Comparison of ENCODE assay signal across 8 cellular contexts in genomic region chr1:218165687-218166088, GRCh38.
DNase-seq lines count a peak whose midpoint lies in the region; ATAC-seq and TF ChIP-seq lines count a peak whose summit lies in the region.

No MANE protein-coding gene starts in this region.

- DNase-seq in CD4-positive, alpha-beta memory T cell, result no peak
- DNase-seq in MG63 (no peak), coronary artery (ENCODE audit: low spot score) (no peak), SKM-1 (lab: John Stamatoyannopoulos, UW; ENCODE audit: unreplicated experiment) (no peak)

- H3K4me1 ChIP-seq in CD4-positive, alpha-beta memory T cell (ENCODE audit: insufficient read depth, low read length), result peaks cover 20% of the 10 kb centered on the region

- H3K4me3 Mint-ChIP-seq in CD4-positive, alpha-beta memory T cell, result peak overlapping the region; percentile 57 to 82 (median 76)

- H2AFZ ChIP-seq in neural cell (ENCODE audit: low read depth, low read length), result no peak overlapping the region

- peak overlapping the region; percentile 37 for H3K9ac ChIP-seq in neural cell (ENCODE audit: low read length)

- no peak overlapping the region for H3K27ac ChIP-seq in CD4-positive, alpha-beta memory T cell (ENCODE audit: low read depth, low read length)
- H3K27ac ChIP-seq in coronary artery (no peak overlapping the region), neural cell (ENCODE audit: low read length) (no peak overlapping the region)

- no peak overlapping the region for H3K4me3 ChIP-seq in CD4-positive, alpha-beta memory T cell (ENCODE audit: low read length in 2 of 2)
- H3K4me3 ChIP-seq in MG63 (peak overlapping the region; percentile 57), coronary artery (peak overlapping the region; percentile 69), neural cell (ENCODE audit: low read length) (peak overlapping the region; percentile 65)

- H3K9me2 ChIP-seq in neural cell (ENCODE audit: insufficient read depth, low read length), result no peaks in the 10 kb centered on the region

- H3K36me3 Mint-ChIP-seq in CD4-positive, alpha-beta memory T cell, result no peaks in the 10 kb centered on the region

- peaks cover 34 to 35% of the 10 kb centered on the region in 2 donors for H3K27me3 Mint-ChIP-seq in CD4-positive, alpha-beta memory T cell

- CTCF ChIA-PET in CD4-positive, alpha-beta memory T cell (lab: Charles Lee; ENCODE audit: partially characterized antibody), result no interaction called here

- H4K20me1 ChIP-seq in neural cell (ENCODE audit: insufficient read depth), result no peaks in the 10 kb centered on the region

- POLR2A ChIA-PET in CD4-positive, alpha-beta memory T cell (lab: Charles Lee; ENCODE audit: partially characterized antibody), result no interaction called here

- no peaks in the 10 kb centered on the region for H3K36me3 ChIP-seq in CD4-positive, alpha-beta memory T cell (ENCODE audit: insufficient read depth, low read length)
- no peaks in the 10 kb centered on the region for H3K36me3 ChIP-seq in MG63
- no peaks in the 10 kb centered on the region for H3K36me3 ChIP-seq in neural cell (ENCODE audit: insufficient read depth, low read length)

- TF ChIP-seq EP300 in neural cell (conservative IDR thresholded peaks at IDR 0.05; ENCODE audit: poor library complexity, severe bottlenecking), result no peak

- no peak overlapping the region for H3K27ac Mint-ChIP-seq in CD4-positive, alpha-beta memory T cell

- intact Hi-C loops in CD4-positive, alpha-beta memory T cell (cut with micrococcal nuclease), result no loop called here

- TF ChIP-seq CTCF in coronary artery (IDR thresholded peaks at IDR 0.05) (no peak), neural cell (IDR thresholded peaks at IDR 0.05; ENCODE audit: poor library complexity, severe bottlenecking) (no peak)

- no peaks in the 10 kb centered on the region for H3K9me3 ChIP-seq in CD4-positive, alpha-beta memory T cell (ENCODE audit: control insufficient read depth in 1 of 2, low read length in 2 of 2)
- H3K9me3 ChIP-seq in MG63 (no peaks in the 10 kb centered on the region), neural cell (ENCODE audit: low read length) (no peaks in the 10 kb centered on the region)

- H3K4me1 Mint-ChIP-seq in CD4-positive, alpha-beta memory T cell, result peaks cover 12 to 24% (median 18%) of the 10 kb centered on the region in 4 donors

- ATAC-seq in GM19452 (IDR thresholded peaks at IDR 0.05; ENCODE audit: unreplicated experiment), result no peak
- ATAC-seq in HG02571 (IDR thresholded peaks at IDR 0.05; ENCODE audit: unreplicated experiment), result no peak
- no peak for ATAC-seq in GM19395 (IDR thresholded peaks at IDR 0.05; ENCODE audit: unreplicated experiment)

- no peak for TF ChIP-seq RAD21 in neural cell (conservative IDR thresholded peaks at IDR 0.05)

- no peaks in the 10 kb centered on the region for H3F3A ChIP-seq in neural cell (ENCODE audit: insufficient read depth, low read length, poor library complexity, severe bottlenecking)

- H3K4me2 ChIP-seq in neural cell (ENCODE audit: low read length), result peak overlapping the region; percentile 21

- H3K9me3 Mint-ChIP-seq in CD4-positive, alpha-beta memory T cell, result peaks cover 0 to 14% (median 8%) of the 10 kb centered on the region in 8 donors

- peaks cover 26% of the 10 kb centered on the region for H3K27me3 ChIP-seq in CD4-positive, alpha-beta memory T cell (ENCODE audit: insufficient read depth, low read length)
- H3K27me3 ChIP-seq in MG63, result peaks cover 21% of the 10 kb centered on the region
- peaks cover 75% of the 10 kb centered on the region for H3K27me3 ChIP-seq in neural cell (ENCODE audit: insufficient read depth, low read depth, low read length)

- no peaks in the 10 kb centered on the region for H3K79me2 ChIP-seq in neural cell (replicated peaks; ENCODE audit: insufficient read depth, low read length)

TF ChIP-seq in neural cell, 6 proteins besides CTCF, POLR2A, EP300 and RAD21:
- TF ChIP-seq SMC3 (conservative IDR thresholded peaks at IDR 0.05; ENCODE audit: poor library complexity) (no peak), EZH2 (IDR thresholded peaks at IDR 0.05; ENCODE audit: borderline replicate concordance, insufficient read depth, low read length, poor library complexity, severe bottlenecking) (no peak)
TF ChIP-seq in neural cell: peak in this region for 0.

Comparison
In these comparisons a context has a peak if more than half of its experiments do, and no peak if none do; other contexts are left out.
1. H3K4me3 ChIP-seq: peak in MG63 (single experiment), coronary artery (single experiment) and neural cell (single experiment); none in CD4-positive, alpha-beta memory T cell (0 of 2).